ENCODE assay signal across 1 cellular context in genomic region chr3:124035463-124036121, GRCh38.
TF ChIP-seq lines count a peak whose summit lies in the region.

No MANE protein-coding gene starts in this region.

TF ChIP-seq in HepG2, 621 proteins besides CTCF, POLR2A, EP300 and RAD21:
- TF ChIP-seq, protein P1, sequence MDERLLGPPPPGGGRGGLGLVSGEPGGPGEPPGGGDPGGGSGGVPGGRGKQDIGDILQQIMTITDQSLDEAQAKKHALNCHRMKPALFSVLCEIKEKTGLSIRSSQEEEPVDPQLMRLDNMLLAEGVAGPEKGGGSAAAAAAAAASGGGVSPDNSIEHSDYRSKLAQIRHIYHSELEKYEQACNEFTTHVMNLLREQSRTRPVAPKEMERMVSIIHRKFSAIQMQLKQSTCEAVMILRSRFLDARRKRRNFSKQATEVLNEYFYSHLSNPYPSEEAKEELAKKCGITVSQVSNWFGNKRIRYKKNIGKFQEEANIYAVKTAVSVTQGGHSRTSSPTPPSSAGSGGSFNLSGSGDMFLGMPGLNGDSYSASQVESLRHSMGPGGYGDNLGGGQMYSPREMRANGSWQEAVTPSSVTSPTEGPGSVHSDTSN (CRISPR knock-in tag; IDR thresholded peaks at IDR 0.05), result no peak
- TF ChIP-seq MBD4 (IDR thresholded peaks at IDR 0.05; ENCODE audit: borderline replicate concordance, low read length) (no peak), CEBPB (IDR thresholded peaks at IDR 0.05; ENCODE audit: borderline replicate concordance, low read depth, low read length) (peak; percentile 67; the same call in 1 of the 2 replicates), NR2F6 (IDR thresholded peaks at IDR 0.05) (peak; percentile 78), NR2F6 (CRISPR knock-in tag; IDR thresholded peaks at IDR 0.05) (peak; percentile 71), RFX1 (IDR thresholded peaks at IDR 0.05) (no peak), NR2F1 (CRISPR knock-in tag; IDR thresholded peaks at IDR 0.05) (peak; percentile 63 to 76; a peak in 3 of 4 replicates), ZNF10 (CRISPR knock-in tag; IDR thresholded peaks at IDR 0.05; ENCODE audit: borderline replicate concordance, low read depth) (no peak), KDM4B (CRISPR knock-in tag; IDR thresholded peaks at IDR 0.05) (no peak), SIX4 (CRISPR knock-in tag; IDR thresholded peaks at IDR 0.05) (no peak), ZNF737 (CRISPR knock-in tag; IDR thresholded peaks at IDR 0.05; ENCODE audit: borderline replicate concordance) (no peak), ZNF549 (CRISPR knock-in tag; IDR thresholded peaks at IDR 0.05) (no peak), CSRNP1 (CRISPR knock-in tag; IDR thresholded peaks at IDR 0.05) (no peak), REXO4 (CRISPR knock-in tag; IDR thresholded peaks at IDR 0.05; ENCODE audit: borderline replicate concordance) (no peak), ZNF430 (CRISPR knock-in tag; IDR thresholded peaks at IDR 0.05) (no peak), MTA3 (CRISPR knock-in tag; IDR thresholded peaks at IDR 0.05) (no peak), NCOR1 (IDR thresholded peaks at IDR 0.05; ENCODE audit: borderline replicate concordance, low read length) (no peak), HOXD1 (CRISPR knock-in tag; IDR thresholded peaks at IDR 0.05) (no peak), GATAD2A (CRISPR knock-in tag; IDR thresholded peaks at IDR 0.05) (no peak), ZNF614 (CRISPR knock-in tag; IDR thresholded peaks at IDR 0.05; ENCODE audit: borderline replicate concordance) (no peak), NR2C2 (CRISPR knock-in tag; IDR thresholded peaks at IDR 0.05; ENCODE audit: borderline replicate concordance) (peak; percentile 66)
- TF ChIP-seq, protein P2, sequence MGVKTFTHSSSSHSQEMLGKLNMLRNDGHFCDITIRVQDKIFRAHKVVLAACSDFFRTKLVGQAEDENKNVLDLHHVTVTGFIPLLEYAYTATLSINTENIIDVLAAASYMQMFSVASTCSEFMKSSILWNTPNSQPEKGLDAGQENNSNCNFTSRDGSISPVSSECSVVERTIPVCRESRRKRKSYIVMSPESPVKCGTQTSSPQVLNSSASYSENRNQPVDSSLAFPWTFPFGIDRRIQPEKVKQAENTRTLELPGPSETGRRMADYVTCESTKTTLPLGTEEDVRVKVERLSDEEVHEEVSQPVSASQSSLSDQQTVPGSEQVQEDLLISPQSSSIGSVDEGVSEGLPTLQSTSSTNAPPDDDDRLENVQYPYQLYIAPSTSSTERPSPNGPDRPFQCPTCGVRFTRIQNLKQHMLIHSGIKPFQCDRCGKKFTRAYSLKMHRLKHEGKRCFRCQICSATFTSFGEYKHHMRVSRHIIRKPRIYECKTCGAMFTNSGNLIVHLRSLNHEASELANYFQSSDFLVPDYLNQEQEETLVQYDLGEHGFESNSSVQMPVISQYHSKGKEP (CRISPR knock-in tag; IDR thresholded peaks at IDR 0.05), result no peak
- TF ChIP-seq, protein P3, sequence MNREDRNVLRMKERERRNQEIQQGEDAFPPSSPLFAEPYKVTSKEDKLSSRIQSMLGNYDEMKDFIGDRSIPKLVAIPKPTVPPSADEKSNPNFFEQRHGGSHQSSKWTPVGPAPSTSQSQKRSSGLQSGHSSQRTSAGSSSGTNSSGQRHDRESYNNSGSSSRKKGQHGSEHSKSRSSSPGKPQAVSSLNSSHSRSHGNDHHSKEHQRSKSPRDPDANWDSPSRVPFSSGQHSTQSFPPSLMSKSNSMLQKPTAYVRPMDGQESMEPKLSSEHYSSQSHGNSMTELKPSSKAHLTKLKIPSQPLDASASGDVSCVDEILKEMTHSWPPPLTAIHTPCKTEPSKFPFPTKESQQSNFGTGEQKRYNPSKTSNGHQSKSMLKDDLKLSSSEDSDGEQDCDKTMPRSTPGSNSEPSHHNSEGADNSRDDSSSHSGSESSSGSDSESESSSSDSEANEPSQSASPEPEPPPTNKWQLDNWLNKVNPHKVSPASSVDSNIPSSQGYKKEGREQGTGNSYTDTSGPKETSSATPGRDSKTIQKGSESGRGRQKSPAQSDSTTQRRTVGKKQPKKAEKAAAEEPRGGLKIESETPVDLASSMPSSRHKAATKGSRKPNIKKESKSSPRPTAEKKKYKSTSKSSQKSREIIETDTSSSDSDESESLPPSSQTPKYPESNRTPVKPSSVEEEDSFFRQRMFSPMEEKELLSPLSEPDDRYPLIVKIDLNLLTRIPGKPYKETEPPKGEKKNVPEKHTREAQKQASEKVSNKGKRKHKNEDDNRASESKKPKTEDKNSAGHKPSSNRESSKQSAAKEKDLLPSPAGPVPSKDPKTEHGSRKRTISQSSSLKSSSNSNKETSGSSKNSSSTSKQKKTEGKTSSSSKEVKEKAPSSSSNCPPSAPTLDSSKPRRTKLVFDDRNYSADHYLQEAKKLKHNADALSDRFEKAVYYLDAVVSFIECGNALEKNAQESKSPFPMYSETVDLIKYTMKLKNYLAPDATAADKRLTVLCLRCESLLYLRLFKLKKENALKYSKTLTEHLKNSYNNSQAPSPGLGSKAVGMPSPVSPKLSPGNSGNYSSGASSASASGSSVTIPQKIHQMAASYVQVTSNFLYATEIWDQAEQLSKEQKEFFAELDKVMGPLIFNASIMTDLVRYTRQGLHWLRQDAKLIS (CRISPR knock-in tag; IDR thresholded peaks at IDR 0.05), result no peak
- TF ChIP-seq, protein P4, sequence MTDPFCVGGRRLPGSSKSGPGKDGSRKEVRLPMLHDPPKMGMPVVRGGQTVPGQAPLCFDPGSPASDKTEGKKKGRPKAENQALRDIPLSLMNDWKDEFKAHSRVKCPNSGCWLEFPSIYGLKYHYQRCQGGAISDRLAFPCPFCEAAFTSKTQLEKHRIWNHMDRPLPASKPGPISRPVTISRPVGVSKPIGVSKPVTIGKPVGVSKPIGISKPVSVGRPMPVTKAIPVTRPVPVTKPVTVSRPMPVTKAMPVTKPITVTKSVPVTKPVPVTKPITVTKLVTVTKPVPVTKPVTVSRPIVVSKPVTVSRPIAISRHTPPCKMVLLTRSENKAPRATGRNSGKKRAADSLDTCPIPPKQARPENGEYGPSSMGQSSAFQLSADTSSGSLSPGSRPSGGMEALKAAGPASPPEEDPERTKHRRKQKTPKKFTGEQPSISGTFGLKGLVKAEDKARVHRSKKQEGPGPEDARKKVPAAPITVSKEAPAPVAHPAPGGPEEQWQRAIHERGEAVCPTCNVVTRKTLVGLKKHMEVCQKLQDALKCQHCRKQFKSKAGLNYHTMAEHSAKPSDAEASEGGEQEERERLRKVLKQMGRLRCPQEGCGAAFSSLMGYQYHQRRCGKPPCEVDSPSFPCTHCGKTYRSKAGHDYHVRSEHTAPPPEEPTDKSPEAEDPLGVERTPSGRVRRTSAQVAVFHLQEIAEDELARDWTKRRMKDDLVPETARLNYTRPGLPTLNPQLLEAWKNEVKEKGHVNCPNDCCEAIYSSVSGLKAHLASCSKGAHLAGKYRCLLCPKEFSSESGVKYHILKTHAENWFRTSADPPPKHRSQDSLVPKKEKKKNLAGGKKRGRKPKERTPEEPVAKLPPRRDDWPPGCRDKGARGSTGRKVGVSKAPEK (CRISPR knock-in tag; IDR thresholded peaks at IDR 0.05; ENCODE audit: borderline replicate concordance), result no peak
- TF ChIP-seq, protein P5, sequence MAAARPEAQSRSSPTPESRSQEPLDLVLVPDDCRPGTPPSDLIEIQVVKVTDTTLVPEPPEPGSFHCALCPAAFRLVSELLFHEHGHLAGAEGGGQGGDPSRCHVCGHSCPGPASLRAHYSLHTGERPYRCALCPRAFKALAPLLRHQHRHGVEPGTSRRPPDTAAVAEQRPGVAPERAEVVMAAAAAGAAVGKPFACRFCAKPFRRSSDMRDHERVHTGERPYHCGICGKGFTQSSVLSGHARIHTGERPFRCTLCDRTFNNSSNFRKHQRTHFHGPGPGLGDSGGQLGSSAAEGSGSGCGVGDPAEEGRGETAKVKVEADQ (CRISPR knock-in tag; IDR thresholded peaks at IDR 0.05; ENCODE audit: borderline replicate concordance), result no peak
